In the genomic region with DNA sequence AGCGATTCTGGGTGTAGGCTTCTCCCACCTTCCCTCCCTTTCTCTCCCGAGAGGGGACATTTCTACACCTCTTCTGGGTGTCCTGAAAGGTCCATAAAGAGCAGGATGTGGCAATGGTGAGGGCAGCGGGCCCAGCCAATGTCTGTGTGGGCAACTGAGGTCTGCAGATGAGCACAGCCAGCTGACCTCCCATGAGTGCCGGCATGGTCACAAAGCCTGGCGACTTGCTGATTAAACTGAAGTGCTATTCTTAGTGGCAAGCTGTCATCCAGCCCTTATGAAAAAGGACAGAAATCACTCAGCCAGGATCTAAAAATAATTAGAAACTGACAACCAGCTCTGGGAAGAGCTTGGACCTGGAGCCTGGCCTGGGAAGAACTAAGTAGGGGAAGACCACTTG, we compare ENCODE assay signal across 26 cellular contexts.
"Had no signal": no experiment of that assay in that cellular context is flagged by ENCODE, and none has a peak within 500 bp of the region (broad histone marks: within the 10 kb centered on the region; RNA-seq: fewer than 3 reads in every experiment).

No MANE protein-coding gene starts in this region.

- H3K4me1 Mint-ChIP-seq: activated naive CD4-positive, alpha-beta T cell treated with anti-CD3 and anti-CD28 coated beads, Interleukin-2, amount 50 U/mL, for 24 hours had no signal

- H3K27ac ChIP-seq: ascending aorta, body of pancreas, SJSA1 had no signal

- H3K36me3 Mint-ChIP-seq: activated naive CD4-positive, alpha-beta T cell treated with anti-CD3 and anti-CD28 coated beads, Interleukin-2, amount 50 U/mL, for 24 hours had no signal

- DNase-seq: activated CD4-positive, alpha-beta T cell treated with anti-CD3 and anti-CD28 coated beads for 48 hours; activated CD4-positive, alpha-beta T cell treated with anti-CD3 and anti-CD28 coated beads, Interleukin-2, amount 50 U/mL, for 4 hours; activated CD8-positive, alpha-beta memory T cell treated with anti-CD3 and anti-CD28 coated beads, Interleukin-2, amount 50 U/mL, for 48 hours; activated CD8-positive, alpha-beta T cell treated with anti-CD3 and anti-CD28 coated beads, Interleukin-2, amount 10 ng/mL, durations not matched to agents 7 days and 5 days; activated T-cell treated with anti-CD3 and anti-CD28 coated beads, Interleukin-2, amount 50 U/mL, for 1 hour; amniotic stem cell; body of pancreas; Karpas-422; MM.1S; NCI-H1105; NCI-H1436; NCI-H1694 treated with DMSO at 0.1 percent for 48 hours; NCI-H2029 treated with DMSO at 0.1 percent for 48 hours; NCI-H510A treated with DMSO at 0.1 percent for 48 hours; NCI-H69; NK-92 treated with Interleukin-12 subunit alpha and Interleukin-12 subunit beta, amount 100 ng/mL, for 24 hours; OCI-M1; RPMI8226; SHP77 had no signal

- H3K36me3 ChIP-seq: ascending aorta, SJSA1 had no signal

- ATAC-seq: activated CD4-positive, CD25-positive, alpha-beta regulatory T cell treated with anti-CD3 and anti-CD28 coated beads, Interleukin-2, amount 50 U/mL, for 24 hours; activated CD8-positive, alpha-beta T cell treated with anti-CD3 and anti-CD28 coated beads, Interleukin-2, amount 10 ng/mL, durations not matched to agents 7 days and 5 days; body of pancreas; K562; Panc1 had no signal

- H3K4me1 ChIP-seq: ascending aorta, SJSA1 had no signal

- H3K9me3 Mint-ChIP-seq: activated naive CD4-positive, alpha-beta T cell treated with anti-CD3 and anti-CD28 coated beads, Interleukin-2, amount 50 U/mL, for 24 hours; T-helper 1 cell treated with Interleukin-12 subunit alpha and Interleukin-12 subunit beta and Interleukin-4 antibody, amounts not matched to agents 30 μg/mL and 1 μg/mL, for 36 hours had no signal

- H3K4me3 ChIP-seq: ascending aorta, body of pancreas, K562, SJSA1 had no signal

- H3K9me3 ChIP-seq: ascending aorta, body of pancreas, SJSA1 had no signal

- H3K27me3 ChIP-seq: ascending aorta, body of pancreas, SJSA1 had no signal

- H3K27ac Mint-ChIP-seq: activated CD8-positive, alpha-beta T cell treated with anti-CD3 and anti-CD28 coated beads, Interleukin-2, amount 10 ng/mL, durations not matched to agents 7 days and 5 days; activated naive CD4-positive, alpha-beta T cell treated with anti-CD3 and anti-CD28 coated beads, Interleukin-2, amount 50 U/mL, for 24 hours; T-helper 1 cell treated with Interleukin-12 subunit alpha and Interleukin-12 subunit beta and Interleukin-4 antibody, amounts not matched to agents 30 μg/mL and 1 μg/mL, for 36 hours had no signal

- H3K4me3 Mint-ChIP-seq: activated CD8-positive, alpha-beta T cell treated with anti-CD3 and anti-CD28 coated beads, Interleukin-2, amount 10 ng/mL, durations not matched to agents 7 days and 5 days; activated naive CD4-positive, alpha-beta T cell treated with anti-CD3 and anti-CD28 coated beads, Interleukin-2, amount 50 U/mL, for 24 hours; T-helper 1 cell treated with Interleukin-12 subunit alpha and Interleukin-12 subunit beta and Interleukin-4 antibody, amounts not matched to agents 30 μg/mL and 1 μg/mL, for 36 hours had no signal
